19 cellular contexts compared by ENCODE assay signal in the genomic region with DNA sequence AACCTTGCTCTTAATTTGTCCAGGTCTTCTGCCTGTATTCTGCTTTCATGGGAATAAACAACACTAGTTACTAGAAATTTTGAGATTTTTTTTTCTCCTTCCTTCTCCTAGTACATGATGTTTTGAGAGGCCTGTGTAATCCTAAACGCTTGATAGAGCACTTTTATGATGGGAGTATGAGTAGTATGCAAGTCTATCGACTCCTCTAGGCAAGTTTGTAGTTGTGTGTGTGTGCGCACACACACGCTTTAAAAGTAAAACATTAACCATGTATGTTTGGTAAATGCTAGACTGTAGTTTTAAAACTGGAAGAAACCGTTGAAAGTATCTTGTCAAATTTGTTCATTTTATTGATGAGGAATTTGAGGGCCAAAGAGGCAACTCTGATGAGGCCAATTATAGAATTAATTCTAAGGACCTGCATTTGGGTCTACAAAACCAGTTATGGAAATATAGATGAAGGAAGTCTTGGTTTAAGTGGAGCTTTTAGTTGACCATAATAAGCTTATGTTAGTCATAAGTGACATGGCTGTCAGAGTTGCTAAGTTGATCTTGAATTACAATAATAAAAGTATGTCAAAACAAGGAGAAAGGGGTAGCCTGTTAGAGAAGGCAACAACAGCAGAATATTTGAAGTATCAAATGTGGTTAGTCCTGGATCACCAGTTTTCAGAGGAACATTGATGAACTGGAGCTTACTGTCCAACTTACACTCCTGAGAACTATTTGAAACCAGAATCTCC. TPM values are rescaled to one million over a fixed set of nuclear protein-coding genes. Genes with fewer than 3 reads are reported as not detected.
DNase-seq lines count a peak whose midpoint lies in the region; ATAC-seq and TF ChIP-seq lines count a peak whose summit lies in the region.
"Had no signal": no experiment of that assay in that cellular context is flagged by ENCODE, and none has a peak within 500 bp of the region (broad histone marks: within the 10 kb centered on the region; RNA-seq: fewer than 3 reads in every experiment).

No MANE protein-coding gene starts in this region.

- H3K79me1 ChIP-seq in neuronal stem cell (ENCODE audit: low read depth, low read length): no peaks in the 10 kb centered on the region

- H3K4me1 Mint-ChIP-seq in activated naive CD8-positive, alpha-beta T cell (ENCODE audit: low read depth): peaks cover 89% of the 10 kb centered on the region
- peaks cover 91% of the 10 kb centered on the region for H3K4me1 Mint-ChIP-seq in activated naive CD8-positive, alpha-beta T cell treated with anti-CD3 and anti-CD28 coated beads, Interleukin-2, amount 50 U/mL, for 24 hours
- H3K4me1 Mint-ChIP-seq in stimulated activated naive B cell treated with anti-CD40 and anti-IgM and Interleukin-4, amounts not matched to agents 10 μg/mL and 1 μg/mL and 100 μg/mL, for 72 hours: peaks cover 53 to 83% of the 10 kb centered on the region in 2 donors

- no peak overlapping the region for H3K9ac ChIP-seq in neuronal stem cell (ENCODE audit: low read depth, low read length, poor library complexity)
- H3K9ac ChIP-seq: BLaER1 had no signal

- H3K14ac ChIP-seq in neuronal stem cell (ENCODE audit: low read length): no peak overlapping the region

- no peak overlapping the region for H2BK15ac ChIP-seq in neuronal stem cell (ENCODE audit: low read length)

- H3K27me3 ChIP-seq in hepatocyte: no peaks in the 10 kb centered on the region
- no peaks in the 10 kb centered on the region for H3K27me3 ChIP-seq in neuronal stem cell (ENCODE audit: control insufficient read depth in 3 of 3, insufficient read depth in 3 of 3, low read depth in 1 of 3, low read length in 3 of 3)
- H3K27me3 ChIP-seq: BLaER1 had no signal

- peaks cover 100% of the 10 kb centered on the region for H3K79me2 ChIP-seq in hepatocyte

- H3K27me3 Mint-ChIP-seq in activated naive CD8-positive, alpha-beta T cell: no peaks in the 10 kb centered on the region
- no peaks in the 10 kb centered on the region for H3K27me3 Mint-ChIP-seq in activated naive CD8-positive, alpha-beta T cell treated with anti-CD3 and anti-CD28 coated beads, Interleukin-2, amount 50 U/mL, for 24 hours
- H3K27me3 Mint-ChIP-seq in stimulated activated naive B cell treated with anti-CD40 and anti-IgM and Interleukin-4, amounts not matched to agents 10 μg/mL and 1 μg/mL and 100 μg/mL, for 72 hours: no peaks in the 10 kb centered on the region
- H3K27me3 Mint-ChIP-seq: CD8-positive, alpha-beta memory T cell had no signal

- ATAC-seq in activated naive CD8-positive, alpha-beta T cell treated with anti-CD3 and anti-CD28 coated beads, Interleukin-2, amount 50 U/mL, for 24 hours: no peak
- ATAC-seq in mucosa of descending colon (peak; percentile 98), GM19023 (IDR thresholded peaks at IDR 0.05; ENCODE audit: unreplicated experiment) (no peak)
- ATAC-seq in stimulated activated naive B cell treated with anti-CD40 and anti-IgM and Interleukin-4, amounts not matched to agents 10 μg/mL and 1 μg/mL and 100 μg/mL, for 72 hours (replicated peaks): no peak
- ATAC-seq: GM12878 had no signal

- H4K8ac ChIP-seq in neuronal stem cell (ENCODE audit: low read depth, low read length): no peak overlapping the region

- H3K36me3 ChIP-seq in hepatocyte (replicated peaks; ENCODE audit: insufficient read depth, low read depth) (no peaks in the 10 kb centered on the region), mucosa of descending colon (ENCODE audit: low read depth) (no peaks in the 10 kb centered on the region), neuronal stem cell (replicated peaks in 1 of 2; ENCODE audit: control insufficient read depth in 2 of 2, insufficient read depth in 2 of 2, low read length in 2 of 2) (no peaks in the 10 kb centered on the region)
- H3K36me3 ChIP-seq: BLaER1 had no signal

- H3K4me2 ChIP-seq in hepatocyte (no peak overlapping the region), neuronal stem cell (ENCODE audit: insufficient read depth, low read length, poor library complexity, severe bottlenecking) (no peak overlapping the region)
- H3K4me2 ChIP-seq: BLaER1 had no signal

- no peaks in the 10 kb centered on the region for H3K9me3 Mint-ChIP-seq in activated naive CD8-positive, alpha-beta T cell (ENCODE audit: low read depth)
- H3K9me3 Mint-ChIP-seq in activated naive CD8-positive, alpha-beta T cell treated with anti-CD3 and anti-CD28 coated beads, Interleukin-2, amount 50 U/mL, for 24 hours: no peaks in the 10 kb centered on the region
- no peaks in the 10 kb centered on the region for H3K9me3 Mint-ChIP-seq in stimulated activated naive B cell treated with anti-CD40 and anti-IgM and Interleukin-4, amounts not matched to agents 10 μg/mL and 1 μg/mL and 100 μg/mL, for 72 hours
- H3K9me3 Mint-ChIP-seq: CD8-positive, alpha-beta memory T cell; HFFc6 had no signal

- H3K27ac ChIP-seq in hepatocyte (peak overlapping the region; percentile 6), neuronal stem cell (replicated peaks; ENCODE audit: low read length) (no peak overlapping the region)
- H3K27ac ChIP-seq: 22Rv1, BLaER1, HL-60 had no signal

- WGBS in hepatocyte (ENCODE audit: low lambda C conversion rate, missing lambda C conversion rate): 77% methylated on average over 5 of the region's 5 CpGs
- WGBS in neuronal stem cell (ENCODE audit: extremely low coverage in 2 of 2, insufficient read length in 2 of 2, insufficient replicate concordance in 1 of 2), 2 donors: no CpG with 5 or more reads among the region's 5 CpGs

- no peak for DNase-seq in activated naive CD8-positive, alpha-beta T cell treated with anti-CD3 and anti-CD28 coated beads, Interleukin-2, amount 50 U/mL, for 24 hours
- no peak for DNase-seq in hepatocyte (ENCODE audit: low spot score)
- peak in 1 of 3 donors; percentile 46 for DNase-seq in mucosa of descending colon
- no peak for DNase-seq in stimulated activated naive B cell treated with anti-CD40 and anti-IgM and Interleukin-4, amounts not matched to agents 10 μg/mL and 1 μg/mL and 100 μg/mL, for 72 hours
- DNase-seq in neuronal stem cell (ENCODE audit: low spot score): no peak
- no peak for DNase-seq in NCI-H345 treated with DMSO at 0.1 percent for 48 hours (lab: John Stamatoyannopoulos, UW; ENCODE audit: unreplicated experiment)
- DNase-seq: AML-193; Caco-2; CD8-positive, alpha-beta memory T cell; DMS 273 treated with DMSO at 0.1 percent for 48 hours; HCEC 1CT; HFFc6; IMR-90 had no signal

- no peak for TF ChIP-seq CTCF in hepatocyte (IDR thresholded peaks at IDR 0.05; ENCODE audit: poor library complexity)
- no peak for TF ChIP-seq CTCF in mucosa of descending colon (IDR thresholded peaks at IDR 0.05)

- H3K4me3 ChIP-seq in hepatocyte: no peak overlapping the region
- no peak overlapping the region for H3K4me3 ChIP-seq in mucosa of descending colon
- H3K4me3 ChIP-seq in neuronal stem cell (ENCODE audit: low read length in 2 of 2): no peak overlapping the region
- H3K4me3 ChIP-seq: BLaER1, GM12878 had no signal

- no peak overlapping the region for H2AK5ac ChIP-seq in neuronal stem cell (ENCODE audit: low read depth, low read length)

- H3K18ac ChIP-seq in neuronal stem cell (ENCODE audit: low read length): no peak overlapping the region

- H3K36me3 Mint-ChIP-seq in activated naive CD8-positive, alpha-beta T cell: peaks cover 6% of the 10 kb centered on the region
- H3K36me3 Mint-ChIP-seq in activated naive CD8-positive, alpha-beta T cell treated with anti-CD3 and anti-CD28 coated beads, Interleukin-2, amount 50 U/mL, for 24 hours (ENCODE audit: low read depth): peaks cover 10% of the 10 kb centered on the region
- peaks cover 0 to 2% of the 10 kb centered on the region in 2 donors for H3K36me3 Mint-ChIP-seq in stimulated activated naive B cell treated with anti-CD40 and anti-IgM and Interleukin-4, amounts not matched to agents 10 μg/mL and 1 μg/mL and 100 μg/mL, for 72 hours

- H3K4me3 Mint-ChIP-seq in activated naive CD8-positive, alpha-beta T cell: no peak overlapping the region
- no peak overlapping the region for H3K4me3 Mint-ChIP-seq in activated naive CD8-positive, alpha-beta T cell treated with anti-CD3 and anti-CD28 coated beads, Interleukin-2, amount 50 U/mL, for 24 hours
- H3K4me3 Mint-ChIP-seq in stimulated activated naive B cell treated with anti-CD40 and anti-IgM and Interleukin-4, amounts not matched to agents 10 μg/mL and 1 μg/mL and 100 μg/mL, for 72 hours: no peak overlapping the region
- H3K4me3 Mint-ChIP-seq: CD8-positive, alpha-beta memory T cell; HFFc6 had no signal

- H3K9me2 ChIP-seq in hepatocyte (replicated peaks; ENCODE audit: insufficient read depth): no peaks in the 10 kb centered on the region

- peak overlapping the region; percentile 72 for H3K27ac Mint-ChIP-seq in activated naive CD8-positive, alpha-beta T cell
- H3K27ac Mint-ChIP-seq in activated naive CD8-positive, alpha-beta T cell treated with anti-CD3 and anti-CD28 coated beads, Interleukin-2, amount 50 U/mL, for 24 hours: no peak overlapping the region
- peak overlapping the region; percentile 37 for H3K27ac Mint-ChIP-seq in stimulated activated naive B cell treated with anti-CD40 and anti-IgM and Interleukin-4, amounts not matched to agents 10 μg/mL and 1 μg/mL and 100 μg/mL, for 72 hours
- H3K27ac Mint-ChIP-seq: CD8-positive, alpha-beta memory T cell; HFFc6 had no signal

- H3K4me1 ChIP-seq in hepatocyte (ENCODE audit: insufficient read depth) (peaks cover 3% of the 10 kb centered on the region), mucosa of descending colon (ENCODE audit: low read depth) (peaks cover 15% of the 10 kb centered on the region), neuronal stem cell (ENCODE audit: control insufficient read depth in 2 of 2, insufficient read depth in 1 of 2, low read depth in 1 of 2, low read length in 2 of 2) (peaks cover 0 to 6% of the 10 kb centered on the region in 2 donors)
- H3K4me1 ChIP-seq: BLaER1 had no signal

- no peak overlapping the region for H2BK5ac ChIP-seq in neuronal stem cell (ENCODE audit: low read length)

- intact Hi-C loops in mucosa of descending colon (cut with DNase I, micrococcal nuclease): no loop called here

- no peak overlapping the region for H2BK12ac ChIP-seq in neuronal stem cell (ENCODE audit: low read length)

- peaks cover 28% of the 10 kb centered on the region for H4K20me1 ChIP-seq in hepatocyte (ENCODE audit: insufficient read depth, poor library complexity, severe bottlenecking)

- no peak overlapping the region for H3K4ac ChIP-seq in neuronal stem cell (ENCODE audit: low read length)

- H2BK120ac ChIP-seq in neuronal stem cell (ENCODE audit: low read depth, low read length): no peak overlapping the region

- H2AFZ ChIP-seq in hepatocyte (no peak overlapping the region), neuronal stem cell (ENCODE audit: low read length) (no peak overlapping the region)

- H3K23ac ChIP-seq in neuronal stem cell (ENCODE audit: low read depth, low read length, poor library complexity): no peak overlapping the region

- no peak overlapping the region for H4K91ac ChIP-seq in neuronal stem cell (ENCODE audit: low read depth, low read length, poor library complexity)

- H3K9me3 ChIP-seq in hepatocyte (ENCODE audit: low read depth) (no peaks in the 10 kb centered on the region), mucosa of descending colon (no peaks in the 10 kb centered on the region), neuronal stem cell (replicated peaks in 1 of 2; ENCODE audit: control insufficient read depth in 2 of 2, insufficient read depth in 1 of 2, low read depth in 1 of 2, low read length in 2 of 2) (peaks cover 0 to 5% of the 10 kb centered on the region in 2 donors)
- H3K9me3 ChIP-seq: Caco-2 had no signal

RNA-seq across cellular contexts. Expression of gene AKAP13, which starts 47.1 kb away (rescaled TPM):
- total RNA-seq in hepatocyte (80.9 and 82.8 TPM in 2 replicates), mucosa of descending colon (100 to 1,000 TPM; 141 to 173 (median 150) TPM)
- polyA plus RNA-seq in hepatocyte: 55.6 and 61.0 TPM in 2 replicates
- polyA plus RNA-seq in neuronal stem cell (2013, experiment 1 of 2): 13.1 TPM
- polyA plus RNA-seq in neuronal stem cell (2013, experiment 2 of 2): 13.0 TPM
